ENCODE assay signal across 17 cellular contexts in genomic region chr4:9954468-9954867, GRCh38.
DNase-seq lines count a peak whose midpoint lies in the region; TF ChIP-seq lines count a peak whose summit lies in the region.
"Had no signal": no experiment of that assay in that cellular context is flagged by ENCODE, and none has a peak within 500 bp of the region (broad histone marks: within the 10 kb centered on the region; RNA-seq: fewer than 3 reads in every experiment).

No MANE protein-coding gene starts in this region.

- TF ChIP-seq POLR2A in esophagus muscularis mucosa (IDR thresholded peaks at IDR 0.05; ENCODE audit: low read depth), result no peak
- TF ChIP-seq POLR2A in spleen (IDR thresholded peaks at IDR 0.05), result no peak

- DNase-seq in activated CD4-positive, alpha-beta T cell treated with anti-CD3 and anti-CD28 coated beads, Interleukin-2, amount 10 ng/mL, durations not matched to agents 24 days and 14 days, result peak; percentile 42
- DNase-seq in activated CD4-positive, alpha-beta T cell treated with anti-CD3 and anti-CD28 coated beads, Interleukin-2, amount 50 U/mL, for 48 hours, result no peak
- peak; percentile 74 for DNase-seq in esophagus muscularis mucosa (ENCODE audit: extremely low spot score)
- DNase-seq in progenitor cell of endocrine pancreas (ENCODE audit: low spot score, unreplicated experiment), result no peak
- DNase-seq in spleen, result no peak
- DNase-seq: AML-193; Caco-2; Calu3; CD4-positive, alpha-beta T cell; CD8-positive, alpha-beta T cell; DMS79 treated with DMSO at 0.1 percent for 48 hours; GF-D8 had no signal

- H3K4me3 ChIP-seq in esophagus muscularis mucosa, result no peak overlapping the region
- H3K4me3 ChIP-seq in spleen, result no peak overlapping the region
- H3K4me3 ChIP-seq: A549; BLaER1 treated with 17β-estradiol and CSF1 and Interleukin-3, amounts not matched to agents 10 nM and 100 nM had no signal

- no peaks in the 10 kb centered on the region for H3K9me3 ChIP-seq in esophagus muscularis mucosa
- H3K9me3 ChIP-seq in spleen, result no peaks in the 10 kb centered on the region
- H3K9me3 ChIP-seq: A549, Caco-2 had no signal

- no peaks in the 10 kb centered on the region for H3K4me1 ChIP-seq in esophagus muscularis mucosa
- no peaks in the 10 kb centered on the region for H3K4me1 ChIP-seq in spleen
- H3K4me1 ChIP-seq: A549; BLaER1 treated with 17β-estradiol and CSF1 and Interleukin-3, amounts not matched to agents 10 nM and 100 nM; Caco-2 had no signal

- H3K4me3 Mint-ChIP-seq in activated CD4-positive, alpha-beta T cell treated with anti-CD3 and anti-CD28 coated beads, Interleukin-2, amount 10 ng/mL, durations not matched to agents 24 days and 14 days, result no peak overlapping the region
- H3K4me3 Mint-ChIP-seq in progenitor cell of endocrine pancreas (ENCODE audit: low read depth), result no peak overlapping the region
- H3K4me3 Mint-ChIP-seq: B cell; CD4-positive, alpha-beta T cell; CD8-positive, alpha-beta T cell had no signal

- no peak for TF ChIP-seq EP300 in esophagus muscularis mucosa (IDR thresholded peaks at IDR 0.05)

- no peaks in the 10 kb centered on the region for H3K9me3 Mint-ChIP-seq in activated CD4-positive, alpha-beta T cell treated with anti-CD3 and anti-CD28 coated beads, Interleukin-2, amount 10 ng/mL, durations not matched to agents 24 days and 14 days
- H3K9me3 Mint-ChIP-seq in progenitor cell of endocrine pancreas (ENCODE audit: low read depth), result no peaks in the 10 kb centered on the region
- H3K9me3 Mint-ChIP-seq: CD4-positive, alpha-beta T cell had no signal

- H3K27ac ChIP-seq in esophagus muscularis mucosa (replicated peaks in 1 of 4) (no peak overlapping the region), spleen (no peak overlapping the region)
- H3K27ac ChIP-seq: 22Rv1; A549; BLaER1 treated with 17β-estradiol and CSF1 and Interleukin-3, amounts not matched to agents 10 nM and 100 nM; C4-2B had no signal

- intact Hi-C loops in activated CD4-positive, alpha-beta T cell treated with anti-CD3 and anti-CD28 coated beads, Interleukin-2, amount 10 ng/mL, durations not matched to agents 24 days and 14 days (cut with micrococcal nuclease), result no loop called here
- intact Hi-C loops in esophagus muscularis mucosa (cut with DNase I), result no loop called here
- intact Hi-C loops in spleen (cut with DNase I; ENCODE audit: low total_unique reads), result no loop called here

- 100% methylated on average over 2 of the region's 3 CpGs for WGBS in esophagus muscularis mucosa
- 77 to 92% (median 86%) methylated on average over 3 of the region's 3 CpGs for WGBS in spleen, 5 donors

- H3K36me3 ChIP-seq in esophagus muscularis mucosa (no peaks in the 10 kb centered on the region), spleen (no peaks in the 10 kb centered on the region)

- peaks cover 4% of the 10 kb centered on the region for H3K27me3 Mint-ChIP-seq in activated CD4-positive, alpha-beta T cell treated with anti-CD3 and anti-CD28 coated beads, Interleukin-2, amount 10 ng/mL, durations not matched to agents 24 days and 14 days
- H3K27me3 Mint-ChIP-seq in progenitor cell of endocrine pancreas, result no peaks in the 10 kb centered on the region
- H3K27me3 Mint-ChIP-seq: B cell; CD4-positive, alpha-beta T cell had no signal

- no peaks in the 10 kb centered on the region for H3K27me3 ChIP-seq in esophagus muscularis mucosa
- no peaks in the 10 kb centered on the region for H3K27me3 ChIP-seq in spleen (replicated peaks in 1 of 7)
- H3K27me3 ChIP-seq: BLaER1 treated with 17β-estradiol and CSF1 and Interleukin-3, amounts not matched to agents 10 nM and 100 nM had no signal

- TF ChIP-seq CTCF in esophagus muscularis mucosa (IDR thresholded peaks at IDR 0.05), result no peak
- no peak for TF ChIP-seq CTCF in progenitor cell of endocrine pancreas (IDR thresholded peaks at IDR 0.05; ENCODE audit: unreplicated experiment)
- no peak for TF ChIP-seq CTCF in spleen (IDR thresholded peaks at IDR 0.05 in 8 of 11, conservative IDR thresholded peaks at IDR 0.05 in 3 of 11)

- H3K27ac Mint-ChIP-seq in activated CD4-positive, alpha-beta T cell treated with anti-CD3 and anti-CD28 coated beads, Interleukin-2, amount 10 ng/mL, durations not matched to agents 24 days and 14 days, result no peak overlapping the region
- H3K27ac Mint-ChIP-seq in progenitor cell of endocrine pancreas, result peak overlapping the region; percentile 29
- H3K27ac Mint-ChIP-seq: B cell; CD4-positive, alpha-beta T cell; CD8-positive, alpha-beta T cell had no signal

- no peaks in the 10 kb centered on the region for H3K4me1 Mint-ChIP-seq in activated CD4-positive, alpha-beta T cell treated with anti-CD3 and anti-CD28 coated beads, Interleukin-2, amount 10 ng/mL, durations not matched to agents 24 days and 14 days
- peaks cover 2% of the 10 kb centered on the region for H3K4me1 Mint-ChIP-seq in progenitor cell of endocrine pancreas (ENCODE audit: low read depth)
- H3K4me1 Mint-ChIP-seq: B cell had no signal

- H3K36me3 Mint-ChIP-seq in activated CD4-positive, alpha-beta T cell treated with anti-CD3 and anti-CD28 coated beads, Interleukin-2, amount 10 ng/mL, durations not matched to agents 24 days and 14 days (ENCODE audit: low read depth), result no peaks in the 10 kb centered on the region
- peaks cover 2% of the 10 kb centered on the region for H3K36me3 Mint-ChIP-seq in progenitor cell of endocrine pancreas (ENCODE audit: insufficient read depth)
- H3K36me3 Mint-ChIP-seq: CD8-positive, alpha-beta T cell had no signal

Comparison
In these comparisons a context has a peak if more than half of its experiments do, and no peak if none do; other contexts are left out.
1. DNase-seq: peak in activated CD4-positive, alpha-beta T cell treated with anti-CD3 and anti-CD28 coated beads, Interleukin-2, amount 10 ng/mL, durations not matched to agents 24 days and 14 days (single experiment) and esophagus muscularis mucosa (single experiment); none in activated CD4-positive, alpha-beta T cell treated with anti-CD3 and anti-CD28 coated beads, Interleukin-2, amount 50 U/mL, for 48 hours (0 of 2), progenitor cell of endocrine pancreas (single experiment) and spleen (single experiment).